1 cellular context compared by ENCODE assay signal in the genomic region with DNA sequence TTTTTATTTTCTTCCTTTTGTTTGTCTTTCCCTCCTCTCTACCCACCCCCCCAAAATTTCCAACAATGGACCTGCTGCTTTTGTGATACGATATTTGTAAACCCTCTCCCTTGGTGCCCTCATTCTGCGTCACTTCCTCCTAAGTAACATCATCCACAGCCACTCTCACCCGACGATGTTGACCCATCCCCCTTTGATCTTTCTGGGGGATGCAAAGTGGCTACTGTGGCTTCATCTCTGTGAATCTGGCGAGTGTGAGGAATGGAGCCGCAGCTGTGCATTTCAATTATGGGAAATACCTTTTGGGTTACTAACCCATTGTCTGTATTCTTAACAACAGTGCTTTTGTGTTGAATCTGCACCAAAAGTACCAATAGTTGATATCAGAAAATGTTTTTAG.
TF ChIP-seq lines count a peak whose summit lies in the region.

No MANE protein-coding gene starts in this region.

TF ChIP-seq in IMR-90, 13 proteins besides CTCF, POLR2A, EP300 and RAD21 (continued from another document):
- TF ChIP-seq ELK1 (IDR thresholded peaks at IDR 0.05; ENCODE audit: borderline replicate concordance, low read depth, low read length) = no peak
- TF ChIP-seq RCOR1 (IDR thresholded peaks at IDR 0.05; ENCODE audit: insufficient replicate concordance, low read length) = no peak
- no peak for TF ChIP-seq MAFK (IDR thresholded peaks at IDR 0.05; ENCODE audit: low read depth, low read length)
TF ChIP-seq in IMR-90: peak in this region for 0.
